In genomic region chr17:44084921-44085320, GRCh38 we compare ENCODE assay signal across 20 cellular contexts. TPM values are rescaled to one million over a fixed set of nuclear protein-coding genes. Genes with fewer than 3 reads are reported as not detected.
DNase-seq lines count a peak whose midpoint lies in the region; ATAC-seq, FAIRE-seq and TF ChIP-seq lines count a peak whose summit lies in the region.
"Had no signal": no experiment of that assay in that cellular context is flagged by ENCODE, and none has a peak within 500 bp of the region (broad histone marks: within the 10 kb centered on the region; RNA-seq: fewer than 3 reads in every experiment).

No MANE protein-coding gene starts in this region.

- TF ChIP-seq RAD21 in H1 (IDR thresholded peaks at IDR 0.05 in 1 of 2, conservative IDR thresholded peaks at IDR 0.05 in 1 of 2; ENCODE audit: low read depth in 2 of 2, low read length in 2 of 2), result no peak

- H3K4me3 Mint-ChIP-seq in GM23338, result no peak overlapping the region
- H3K4me3 Mint-ChIP-seq: CD4-positive, alpha-beta T cell had no signal

- peaks cover 47% of the 10 kb centered on the region for H3K4me1 Mint-ChIP-seq in GM23338

- peaks cover 4% of the 10 kb centered on the region; the same call in 1 of the 2 replicates for H3K23me2 ChIP-seq in H1 (ENCODE audit: low read depth, low read length)

- H3K4me1 ChIP-seq in GM23338 (ENCODE audit: insufficient read depth) (peaks cover 16% of the 10 kb centered on the region), NT2/D1 (ENCODE audit: insufficient read depth, insufficient read length) (peaks cover 55% of the 10 kb centered on the region), H1 (replicated peaks in 1 of 4; ENCODE audit: control insufficient read depth in 3 of 4, insufficient read depth in 4 of 4, low read length in 3 of 4) (peaks cover 3 to 18% (median 12%) of the 10 kb centered on the region in 4 experiments), neuronal stem cell (ENCODE audit: control insufficient read depth in 2 of 2, insufficient read depth in 1 of 2, low read depth in 1 of 2, low read length in 2 of 2) (peaks cover 31 to 33% of the 10 kb centered on the region in 2 donors)

- H3K27me3 Mint-ChIP-seq in GM23338 (ENCODE audit: insufficient read depth, low read depth, poor library complexity), result peaks cover 24% of the 10 kb centered on the region
- H3K27me3 Mint-ChIP-seq: CD4-positive, alpha-beta T cell had no signal

- H3K9ac ChIP-seq in NT2/D1 (ENCODE audit: insufficient read length, low read depth), result peak overlapping the region; percentile 58
- H3K9ac ChIP-seq in H1 (replicated peaks in 1 of 4; ENCODE audit: extremely low read depth in 1 of 4, low read depth in 3 of 4, low read length in 3 of 4), result no peak overlapping the region
- peak overlapping the region; percentile 83 for H3K9ac ChIP-seq in neuronal stem cell (ENCODE audit: low read depth, low read length, poor library complexity)

- H3K14ac ChIP-seq in H1 (ENCODE audit: insufficient read length) (no peak overlapping the region), neuronal stem cell (ENCODE audit: low read length) (no peak overlapping the region)

- no peak overlapping the region for H4K5ac ChIP-seq in H1 (ENCODE audit: insufficient read length, low read depth, low read length)

- H3K27ac ChIP-seq in GM23338 (ENCODE audit: low read depth), result no peak overlapping the region
- no peak overlapping the region for H3K27ac ChIP-seq in H1 (ENCODE audit: low read depth, low read length)
- H3K27ac ChIP-seq in neuronal stem cell (replicated peaks; ENCODE audit: low read length), result peak overlapping the region; percentile 54

- peaks cover 52% of the 10 kb centered on the region for H3K36me3 Mint-ChIP-seq in GM23338 (ENCODE audit: low read depth)

- H2BK120ac ChIP-seq in H1 (replicated peaks; ENCODE audit: low read depth, low read length), result no peak overlapping the region
- H2BK120ac ChIP-seq in neuronal stem cell (ENCODE audit: low read depth, low read length), result no peak overlapping the region

- TF ChIP-seq POLR2A in H1 (IDR thresholded peaks at IDR 0.05; ENCODE audit: control extremely low read depth in 1 of 2, low read depth in 2 of 2, low read length in 2 of 2), result no peak

- DNase-seq in GM23338 (ENCODE audit: low spot score), result no peak
- DNase-seq in NT2/D1 (ENCODE audit: low read depth, low spot score), result no peak
- no peak for DNase-seq in H1 (ENCODE audit: low read depth in 1 of 2, low spot score in 2 of 2)
- DNase-seq in neuronal stem cell (ENCODE audit: low spot score), result no peak
- DNase-seq in GM20000 (ENCODE audit: low spot score), result no peak
- DNase-seq in RKO (ENCODE audit: low spot score), result no peak
- DNase-seq in stimulated activated CD4-positive, alpha-beta T cell treated with anti-CD3 and anti-CD28 coated beads, Interleukin-12 subunit alpha, Interleukin-12 subunit beta, amount 100 ng/mL, for 4 hours, result no peak
- DNase-seq: NCI-H1105 treated with DMSO at 0.1 percent for 48 hours; NCI-H1694; NCI-H2081 treated with DMSO at 0.1 percent for 48 hours; NCI-H510A; NCI-H748 treated with DMSO at 0.1 percent for 48 hours; NK-92 treated with Interleukin-12 subunit alpha and Interleukin-12 subunit beta, amount 100 ng/mL, for 24 hours; SIG-M5 had no signal

- WGBS in H1 (ENCODE audit: extremely low coverage in 1 of 2, insufficient coverage in 1 of 2, insufficient read length in 1 of 2, insufficient replicate concordance in 2 of 2, low coverage in 1 of 2, low lambda C conversion rate in 2 of 2, missing lambda C conversion rate in 1 of 2), 2 experiments, result 84% methylated on average over 7 of the region's 7 CpGs; no CpG with 5 or more reads in 1 of the 2 experiments
- no CpG with 5 or more reads among the region's 7 CpGs for WGBS in neuronal stem cell (ENCODE audit: extremely low coverage in 2 of 2, insufficient read length in 2 of 2, insufficient replicate concordance in 1 of 2), 2 donors

- H2AK5ac ChIP-seq in H1 (ENCODE audit: low read depth, low read length) (no peak overlapping the region), neuronal stem cell (ENCODE audit: low read depth, low read length) (peak overlapping the region; percentile 91)

- H3K36me3 ChIP-seq in GM23338 (ENCODE audit: insufficient read depth) (no peaks in the 10 kb centered on the region; the same call in 1 of the 2 replicates), NT2/D1 (ENCODE audit: insufficient read depth, insufficient read length, low read length) (peaks cover 69% of the 10 kb centered on the region), H1 (ENCODE audit: control insufficient read depth in 2 of 4, insufficient read depth in 4 of 4, low read length in 3 of 4) (peaks cover 8 to 17% (median 12%) of the 10 kb centered on the region in 4 experiments; a peak in 7 of 8 replicates), neuronal stem cell (replicated peaks in 1 of 2; ENCODE audit: control insufficient read depth in 2 of 2, insufficient read depth in 2 of 2, low read length in 2 of 2) (peaks cover 39 to 40% of the 10 kb centered on the region in 2 donors)

- 0 out of 2 replicates have a peak, but pooled peaks cover 13% of the 10 kb centered on the region for H3F3A ChIP-seq in GM23338 (replicated peaks; ENCODE audit: low read depth)

- H3K18ac ChIP-seq in H1 (ENCODE audit: extremely low read depth, low read length) (no peak overlapping the region), neuronal stem cell (ENCODE audit: low read length) (peak overlapping the region; percentile 65)

- no peak overlapping the region for H3K23ac ChIP-seq in H1 (ENCODE audit: insufficient read length)
- H3K23ac ChIP-seq in neuronal stem cell (ENCODE audit: low read depth, low read length, poor library complexity), result peak overlapping the region; percentile 75

- H2BK5ac ChIP-seq in H1 (ENCODE audit: low read depth, low read length) (0 out of 2 replicates have a peak overlapping the region, but pooled peaks have one; percentile 4), neuronal stem cell (ENCODE audit: low read length) (peak overlapping the region; percentile 91)

- H4K8ac ChIP-seq in H1 (ENCODE audit: extremely low read depth, insufficient read depth, low read length) (no peak overlapping the region; the same call in 1 of the 2 replicates), neuronal stem cell (ENCODE audit: low read depth, low read length) (no peak overlapping the region)

- H4K91ac ChIP-seq in H1 (replicated peaks; ENCODE audit: insufficient read length, low read length) (no peak overlapping the region), neuronal stem cell (ENCODE audit: low read depth, low read length, poor library complexity) (no peak overlapping the region)

- no peaks in the 10 kb centered on the region for H3K9me3 ChIP-seq in NT2/D1 (ENCODE audit: insufficient read depth, low read length)
- no peaks in the 10 kb centered on the region for H3K9me3 ChIP-seq in H1 (ENCODE audit: insufficient read depth in 2 of 2, low read depth in 1 of 2, low read length in 1 of 2)
- H3K9me3 ChIP-seq in neuronal stem cell (replicated peaks in 1 of 2; ENCODE audit: control insufficient read depth in 2 of 2, insufficient read depth in 1 of 2, low read depth in 1 of 2, low read length in 2 of 2), result no peaks in the 10 kb centered on the region
- H3K9me3 ChIP-seq: A549, Caco-2 had no signal

- no peaks in the 10 kb centered on the region for H3K79me2 ChIP-seq in GM23338 (replicated peaks; ENCODE audit: insufficient read depth)
- H3K79me2 ChIP-seq in H1 (ENCODE audit: control insufficient read depth in 1 of 2, insufficient read depth in 2 of 2, low read length in 2 of 2), result no peaks in the 10 kb centered on the region

- no peak for TF ChIP-seq EP300 in H1 (IDR thresholded peaks at IDR 0.05; ENCODE audit: borderline replicate concordance in 1 of 2, low read depth in 2 of 2, low read length in 2 of 2)

- H3K4ac ChIP-seq in H1 (replicated peaks; ENCODE audit: insufficient read length, low read depth, low read length), result no peak overlapping the region
- H3K4ac ChIP-seq in neuronal stem cell (ENCODE audit: low read length), result no peak overlapping the region

- no peak overlapping the region for H3K56ac ChIP-seq in H1 (replicated peaks; ENCODE audit: insufficient read length, low read depth, low read length)

- H2BK20ac ChIP-seq in H1 (ENCODE audit: low read length), result no peak overlapping the region

- H3K27ac Mint-ChIP-seq in GM23338, result peak overlapping the region; percentile 75; the same call in 1 of the 2 replicates

- no peak for FAIRE-seq in H1 (lab: Jason Lieb, UNC)
- FAIRE-seq: A549, G401.6, HTR-8/SVneo, RCC 7860 had no signal

- CTCF ChIA-PET in H1 (lab: Charles Lee; ENCODE audit: partially characterized antibody), result interaction anchor here (0.9 to 34.4 kb wide), 11 partner anchors 8 to 84 kb away, joined by 3 to 638 read pairs (median 9); partner anchors contain the start of genes ASB16, G6PC3, HDAC5 and LSM12

- H3K27me3 ChIP-seq in GM23338 (ENCODE audit: insufficient read depth) (no peaks in the 10 kb centered on the region), NT2/D1 (ENCODE audit: insufficient read depth, insufficient read length) (no peaks in the 10 kb centered on the region), H1 (replicated peaks in 1 of 4; ENCODE audit: control insufficient read depth in 3 of 4, extremely low read depth in 1 of 4, insufficient read depth in 3 of 4, low read length in 3 of 4) (no peaks in the 10 kb centered on the region), neuronal stem cell (ENCODE audit: control insufficient read depth in 3 of 3, insufficient read depth in 3 of 3, low read depth in 1 of 3, low read length in 3 of 3) (no peaks in the 10 kb centered on the region)

- peak overlapping the region; percentile 40; the same call in 1 of the 2 replicates for H2BK12ac ChIP-seq in H1 (ENCODE audit: low read depth, low read length)
- H2BK12ac ChIP-seq in neuronal stem cell (ENCODE audit: low read length), result no peak overlapping the region

- no peaks in the 10 kb centered on the region; the same call in 2 of the 3 replicates for H3K9me3 Mint-ChIP-seq in GM23338
- H3K9me3 Mint-ChIP-seq: CD4-positive, alpha-beta T cell had no signal

- H3K4me3 ChIP-seq in GM23338 (no peak overlapping the region), NT2/D1 (ENCODE audit: insufficient read length, low read depth) (no peak overlapping the region), H1 (ENCODE audit: extremely low read depth in 1 of 4, insufficient read depth in 2 of 4, low read depth in 3 of 4, low read length in 4 of 4) (no peak overlapping the region), neuronal stem cell (ENCODE audit: low read length in 2 of 2) (no peak overlapping the region)
- H3K4me3 ChIP-seq: A549 had no signal

- no peak for TF ChIP-seq CTCF in GM23338 (conservative IDR thresholded peaks at IDR 0.05; ENCODE audit: low read depth in 2 of 2)
- TF ChIP-seq CTCF in H1 (IDR thresholded peaks at IDR 0.05; ENCODE audit: control extremely low read depth in 1 of 3, insufficient read depth in 1 of 3, low read depth in 1 of 3, low read length in 3 of 3), result no peak
- no peak for TF ChIP-seq CTCF in GM20000 (IDR thresholded peaks at IDR 0.05; ENCODE audit: extremely low read depth, missing control alignments)

- POLR2A ChIA-PET in H1 (lab: Charles Lee; ENCODE audit: partially characterized antibody), result interaction anchor here (0.6 to 5.7 kb wide), 5 partner anchors 11 to 24 kb away, joined by 4 to 33 read pairs (median 14); partner anchors contain the start of genes G6PC3 and LSM12

- peaks cover 5% of the 10 kb centered on the region for H3K79me1 ChIP-seq in H1 (ENCODE audit: low read depth, low read length)
- no peaks in the 10 kb centered on the region for H3K79me1 ChIP-seq in neuronal stem cell (ENCODE audit: low read depth, low read length)

- no peak for ATAC-seq in GM23338

- no peaks in the 10 kb centered on the region for H3K9me2 ChIP-seq in GM23338 (ENCODE audit: insufficient read depth)

- H2AFZ ChIP-seq in GM23338, result no peak overlapping the region
- no peak overlapping the region for H2AFZ ChIP-seq in H1 (ENCODE audit: low read length)
- no peak overlapping the region for H2AFZ ChIP-seq in neuronal stem cell (ENCODE audit: low read length)

- H2BK15ac ChIP-seq in H1 (ENCODE audit: low read length) (peak overlapping the region; percentile 83; the same call in 1 of the 2 replicates), neuronal stem cell (ENCODE audit: low read length) (no peak overlapping the region)

- no peak overlapping the region for H3K4me2 ChIP-seq in GM23338
- H3K4me2 ChIP-seq in H1 (ENCODE audit: insufficient read depth in 1 of 2, low read depth in 2 of 2, low read length in 2 of 2), result no peak overlapping the region
- H3K4me2 ChIP-seq in neuronal stem cell (ENCODE audit: insufficient read depth, low read length, poor library complexity, severe bottlenecking), result no peak overlapping the region
- H3K4me2 ChIP-seq: A549 had no signal

- H4K20me1 ChIP-seq in GM23338 (replicated peaks; ENCODE audit: insufficient read depth) (no peaks in the 10 kb centered on the region; the same call in 1 of the 2 replicates), H1 (replicated peaks in 1 of 2; ENCODE audit: control insufficient read depth in 1 of 2, insufficient read depth in 2 of 2, low read length in 2 of 2) (peaks cover 0 to 8% of the 10 kb centered on the region in 2 experiments)

RNA-seq across cellular contexts. Expression of gene G6PC3, which starts 14.4 kb away (rescaled TPM):
- 110 and 112 TPM in 2 replicates for total RNA-seq in GM23338 (2014; rRNA removed; shearing (Covaris generic))
- polyA plus RNA-seq in GM23338 (2016; fragmentation: Nextera tagmentation; extraction: Ambion mirVana) (143 and 154 TPM in 2 replicates), H1 (2011; rRNA removed) (343 and 436 TPM in 2 replicates)
- 104 and 114 TPM in 2 replicates for total RNA-seq in H1 (2021; fragmentation: NEBNext Ultra II Directional; extraction: Animal tissue kit (Norgen Biotek cat#: 25700))
- polyA plus RNA-seq in H1 (2011; cell fraction: cytosol; rRNA removed), result 191 TPM
- polyA plus RNA-seq in H1 (2011; cell fraction: nucleus; rRNA removed), result 198 TPM
- polyA plus RNA-seq in H1 (2012, experiment 1 of 2), result 143 to 233 TPM (median 204 TPM) in 4 replicates
- 249 TPM for polyA plus RNA-seq in H1 (2012, experiment 2 of 2)
- polyA plus RNA-seq in H1 (2013, experiment 1 of 2), result 394 TPM
- 451 TPM for polyA plus RNA-seq in H1 (2013, experiment 2 of 2)
- polyA minus RNA-seq in H1 (2011; rRNA and poly(A)+ RNA removed), result 132 and 168 TPM in 2 replicates
- 151 TPM for polyA minus RNA-seq in H1 (2011; cell fraction: cytosol; rRNA and poly(A)+ RNA removed)
- 96.9 TPM for polyA minus RNA-seq in H1 (2011; cell fraction: nucleus; rRNA and poly(A)+ RNA removed)
- 126 TPM for polyA plus RNA-seq in neuronal stem cell (2013, experiment 1 of 2)
- polyA plus RNA-seq in neuronal stem cell (2013, experiment 2 of 2), result 131 TPM

RNA-seq across cellular contexts. Expression of gene LSM12, which starts 18.4 kb away (rescaled TPM):
- total RNA-seq in GM23338 (2014; rRNA removed; shearing (Covaris generic)), result 64.4 and 72.7 TPM in 2 replicates
- polyA plus RNA-seq in GM23338 (2016; fragmentation: Nextera tagmentation; extraction: Ambion mirVana) (226 and 241 TPM in 2 replicates), H1 (2011; rRNA removed) (51.6 and 69.8 TPM in 2 replicates)
- 118 and 142 TPM in 2 replicates for total RNA-seq in H1 (2021; fragmentation: NEBNext Ultra II Directional; extraction: Animal tissue kit (Norgen Biotek cat#: 25700))
- polyA plus RNA-seq in H1 (2011; cell fraction: cytosol; rRNA removed), result 57.3 TPM
- 31.1 TPM for polyA plus RNA-seq in H1 (2011; cell fraction: nucleus; rRNA removed)
- polyA plus RNA-seq in H1 (2012, experiment 1 of 2), result 59.4 to 75.6 TPM (median 69.7 TPM) in 4 replicates
- polyA plus RNA-seq in H1 (2012, experiment 2 of 2), result 76.0 TPM
- polyA plus RNA-seq in H1 (2013, experiment 1 of 2), result 126 TPM
- polyA plus RNA-seq in H1 (2013, experiment 2 of 2), result 129 TPM
- 83.5 and 95.8 TPM in 2 replicates for polyA minus RNA-seq in H1 (2011; rRNA and poly(A)+ RNA removed)
- polyA minus RNA-seq in H1 (2011; cell fraction: cytosol; rRNA and poly(A)+ RNA removed), result 54.6 TPM
- polyA minus RNA-seq in H1 (2011; cell fraction: nucleus; rRNA and poly(A)+ RNA removed), result 32.1 TPM
- 88.7 TPM for polyA plus RNA-seq in neuronal stem cell (2013, experiment 1 of 2)
- 90.7 TPM for polyA plus RNA-seq in neuronal stem cell (2013, experiment 2 of 2)

RNA-seq across cellular contexts. Expression of gene HDAC5, which starts 38.5 kb away (rescaled TPM):
- total RNA-seq in GM23338 (2014; rRNA removed; shearing (Covaris generic)), result 71.1 and 86.9 TPM in 2 replicates
- polyA plus RNA-seq in GM23338 (2016; fragmentation: Nextera tagmentation; extraction: Ambion mirVana) (16.9 TPM in 2 replicates), H1 (2011; rRNA removed) (54.4 and 79.2 TPM in 2 replicates)
- 48.5 and 54.0 TPM in 2 replicates for total RNA-seq in H1 (2021; fragmentation: NEBNext Ultra II Directional; extraction: Animal tissue kit (Norgen Biotek cat#: 25700))
- polyA plus RNA-seq in H1 (2011; cell fraction: cytosol; rRNA removed), result 78.3 TPM
- polyA plus RNA-seq in H1 (2011; cell fraction: nucleus; rRNA removed), result 103 TPM
- polyA plus RNA-seq in H1 (2012, experiment 1 of 2), result 31.8 to 62.6 TPM (median 53.9 TPM) in 4 replicates
- polyA plus RNA-seq in H1 (2012, experiment 2 of 2), result 44.0 TPM
- polyA plus RNA-seq in H1 (2013, experiment 1 of 2), result 23.8 TPM
- polyA plus RNA-seq in H1 (2013, experiment 2 of 2), result 23.7 TPM
- 77.4 and 115 TPM in 2 replicates for polyA minus RNA-seq in H1 (2011; rRNA and poly(A)+ RNA removed)
- polyA minus RNA-seq in H1 (2011; cell fraction: cytosol; rRNA and poly(A)+ RNA removed), result 41.8 TPM
- 57.9 TPM for polyA minus RNA-seq in H1 (2011; cell fraction: nucleus; rRNA and poly(A)+ RNA removed)
- 43.3 TPM for polyA plus RNA-seq in neuronal stem cell (2013, experiment 1 of 2)
- 44.0 TPM for polyA plus RNA-seq in neuronal stem cell (2013, experiment 2 of 2)

RNA-seq across cellular contexts. Expression of gene HROB, which starts 56.8 kb away (rescaled TPM):
- total RNA-seq in GM23338 (2014; rRNA removed; shearing (Covaris generic)), result 17.0 and 19.0 TPM in 2 replicates
- polyA plus RNA-seq in GM23338 (2016; fragmentation: Nextera tagmentation; extraction: Ambion mirVana) (9.3 TPM in 2 replicates), H1 (2011; rRNA removed) (21.6 and 24.1 TPM in 2 replicates)
- 18.8 and 19.4 TPM in 2 replicates for total RNA-seq in H1 (2021; fragmentation: NEBNext Ultra II Directional; extraction: Animal tissue kit (Norgen Biotek cat#: 25700))
- 17.5 TPM for polyA plus RNA-seq in H1 (2011; cell fraction: cytosol; rRNA removed)
- polyA plus RNA-seq in H1 (2011; cell fraction: nucleus; rRNA removed), result 32.1 TPM
- 16.3 to 20.8 TPM (median 17.6 TPM) in 4 replicates for polyA plus RNA-seq in H1 (2012, experiment 1 of 2)
- 16.8 TPM for polyA plus RNA-seq in H1 (2012, experiment 2 of 2)
- 10.8 TPM for polyA plus RNA-seq in H1 (2013, experiment 1 of 2)
- polyA plus RNA-seq in H1 (2013, experiment 2 of 2), result 10.3 TPM
- polyA minus RNA-seq in H1 (2011; rRNA and poly(A)+ RNA removed), result 35.7 and 36.8 TPM in 2 replicates
- 17.8 TPM for polyA minus RNA-seq in H1 (2011; cell fraction: cytosol; rRNA and poly(A)+ RNA removed)
- polyA minus RNA-seq in H1 (2011; cell fraction: nucleus; rRNA and poly(A)+ RNA removed), result 18.6 TPM
- 7.6 TPM for polyA plus RNA-seq in neuronal stem cell (2013, experiment 1 of 2)
- 7.8 TPM for polyA plus RNA-seq in neuronal stem cell (2013, experiment 2 of 2)

Comparison
In these comparisons a context has a peak if more than half of its experiments do, and no peak if none do; other contexts are left out.
1. H3K9ac ChIP-seq: peak in NT2/D1 (single experiment) and neuronal stem cell (single experiment); none in H1 (0 of 4).